In the genomic region with DNA sequence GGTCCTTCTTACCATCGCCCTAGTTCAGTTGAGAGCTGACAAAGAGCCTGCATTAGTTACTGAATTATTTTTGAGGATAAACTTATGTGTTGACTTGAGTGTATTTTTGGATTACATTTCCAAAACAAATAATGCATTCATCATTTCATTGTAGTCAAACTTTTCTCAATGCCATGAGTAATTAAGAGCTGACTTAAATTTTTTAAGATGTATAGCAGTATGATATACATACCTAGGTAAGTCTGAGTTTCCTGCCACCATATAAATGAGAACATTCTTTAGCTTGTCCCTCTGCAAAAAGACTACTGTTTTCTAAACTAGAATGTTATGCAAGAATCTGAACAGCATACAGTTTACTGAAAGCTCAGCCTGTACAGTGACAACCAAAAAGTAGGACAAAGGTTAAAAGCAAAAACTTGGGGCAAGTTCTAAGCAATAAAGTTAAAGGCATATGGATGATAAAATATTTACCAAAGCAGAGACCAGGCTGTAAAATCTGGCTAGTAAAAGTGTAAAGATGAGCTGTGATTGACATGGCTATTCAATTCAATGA, we compare ENCODE assay signal across 16 cellular contexts.
A peak's percentile ranks its signal among the peaks of the same experiment; 100 is the strongest.
DNase-seq lines count a peak whose midpoint lies in the region; ATAC-seq and TF ChIP-seq lines count a peak whose summit lies in the region.
"Had no signal": no experiment of that assay in that cellular context is flagged by ENCODE, and none has a peak within 500 bp of the region (broad histone marks: within the 10 kb centered on the region; RNA-seq: fewer than 3 reads in every experiment).

No MANE protein-coding gene starts in this region.

- H3K27me3 ChIP-seq in GM23248 (replicated peaks; ENCODE audit: insufficient read depth) (no peaks in the 10 kb centered on the region), adipocyte (replicated peaks; ENCODE audit: control insufficient read depth, insufficient read depth, low read length) (no peaks in the 10 kb centered on the region), gastroesophageal sphincter (no peaks in the 10 kb centered on the region), sigmoid colon (no peaks in the 10 kb centered on the region)
- H3K27me3 ChIP-seq: ovary had no signal

- H3K9ac ChIP-seq in GM23248 (no peak overlapping the region), adipocyte (ENCODE audit: low read length) (peak overlapping the region; percentile 21)

- 0 to 4% methylated on average over 1 of the region's 1 CpG for WGBS in GM23248 (ENCODE audit: low coverage in 1 of 2, low lambda C conversion rate in 2 of 2, missing lambda C conversion rate in 2 of 2), 2 experiments
- 27 to 44% methylated on average over 1 of the region's 1 CpG for WGBS in gastroesophageal sphincter (ENCODE audit: low coverage in 1 of 2), 2 donors
- 83 to 85% methylated on average over 1 of the region's 1 CpG for WGBS in sigmoid colon, 2 donors

- H3K36me3 ChIP-seq in GM23248 (ENCODE audit: low read depth) (0 out of 2 replicates have a peak, but pooled peaks cover 3% of the 10 kb centered on the region), adipocyte (ENCODE audit: control insufficient read depth, insufficient read depth, low read length, severe bottlenecking) (peaks cover 4% of the 10 kb centered on the region), gastroesophageal sphincter (peaks cover 0 to 9% of the 10 kb centered on the region in 2 donors), sigmoid colon (peaks cover 0 to 5% (median 0%) of the 10 kb centered on the region in 4 donors)
- H3K36me3 ChIP-seq: ovary had no signal

- H3K4me1 ChIP-seq in GM23248 (ENCODE audit: insufficient read depth) (peaks cover 53% of the 10 kb centered on the region), adipocyte (ENCODE audit: control insufficient read depth, insufficient read depth, low read length) (peaks cover 62% of the 10 kb centered on the region), gastroesophageal sphincter (peaks cover 6 to 47% (median 25%) of the 10 kb centered on the region in 3 donors), sigmoid colon (peaks cover 0 to 40% (median 32%) of the 10 kb centered on the region in 4 donors)

- TF ChIP-seq POLR2A in gastroesophageal sphincter (IDR thresholded peaks at IDR 0.05) (no peak), sigmoid colon (IDR thresholded peaks at IDR 0.05) (no peak)

- no peaks in the 10 kb centered on the region for H3K79me2 ChIP-seq in GM23248 (ENCODE audit: insufficient read depth)

- intact Hi-C loops in sigmoid colon (cut with DNase I), result no loop called here

- TF ChIP-seq CTCF in gastroesophageal sphincter (IDR thresholded peaks at IDR 0.05) (no peak), sigmoid colon (IDR thresholded peaks at IDR 0.05) (no peak)

- H3F3A ChIP-seq in GM23248 (ENCODE audit: insufficient read depth), result peaks cover 37% of the 10 kb centered on the region

- in situ Hi-C loops in GM23248 (cut with MboI), result no loop called here

- H3K4me2 ChIP-seq in GM23248 (ENCODE audit: unreplicated experiment), result peak overlapping the region; percentile 77

- H2AFZ ChIP-seq in GM23248, result no peak overlapping the region

- H3K27ac ChIP-seq in GM23248 (peak overlapping the region; percentile 54), gastroesophageal sphincter (peak overlapping the region; percentile 13 to 61 (median 37)), sigmoid colon (peak overlapping the region; percentile 1 to 47 (median 40))
- H3K27ac ChIP-seq: ovary had no signal

- H3K9me2 ChIP-seq in GM23248 (ENCODE audit: insufficient read depth), result no peaks in the 10 kb centered on the region

- H3K9me3 ChIP-seq in GM23248 (ENCODE audit: low read depth) (no peaks in the 10 kb centered on the region), adipocyte (ENCODE audit: control insufficient read depth, low read length) (no peaks in the 10 kb centered on the region), gastroesophageal sphincter (no peaks in the 10 kb centered on the region), sigmoid colon (no peaks in the 10 kb centered on the region)
- H3K9me3 ChIP-seq: ovary had no signal

- TF ChIP-seq EP300 in gastroesophageal sphincter (IDR thresholded peaks at IDR 0.05) (no peak), sigmoid colon (IDR thresholded peaks at IDR 0.05) (no peak)

- peak; percentile 16 for ATAC-seq in gastroesophageal sphincter
- no peak for ATAC-seq in HG03108 (IDR thresholded peaks at IDR 0.05; ENCODE audit: unreplicated experiment)
- ATAC-seq in GM18873 (IDR thresholded peaks at IDR 0.05; ENCODE audit: low FRiP score, unreplicated experiment), result no peak

- no peaks in the 10 kb centered on the region for H4K20me1 ChIP-seq in GM23248 (ENCODE audit: insufficient read depth)

- peak overlapping the region; percentile 20; the same call in 1 of the 2 replicates for H3K4me3 ChIP-seq in GM23248
- H3K4me3 ChIP-seq in adipocyte (ENCODE audit: low read length), result peak overlapping the region; percentile 51
- H3K4me3 ChIP-seq in gastroesophageal sphincter, result no peak overlapping the region
- no peak overlapping the region for H3K4me3 ChIP-seq in sigmoid colon
- H3K4me3 ChIP-seq: ovary had no signal

- DNase-seq in GM23248 (peak; percentile 38), adipocyte (ENCODE audit: low read depth) (peak; percentile 61), sigmoid colon (no peak), SK-N-DZ (ENCODE audit: low spot score) (no peak)
- DNase-seq in stimulated activated CD4-positive, alpha-beta T cell treated with anti-CD3 and anti-CD28 coated beads, Interleukin-15, amount 100 ng/mL, for 24 hours, result no peak
- DNase-seq: COR-L47; NCI-H146; NCI-H2227 treated with DMSO at 0.1 percent for 48 hours; ovary; SHP77; stimulated activated CD4-positive, alpha-beta T cell treated with anti-CD3 and anti-CD28 coated beads, Interleukin-12 subunit alpha, Interleukin-12 subunit beta, amount 100 ng/mL, for 4 hours; stimulated activated naive CD4-positive, alpha-beta T cell treated with Interleukin-2 at 50 U/mL for 16 hours; T-helper 9 cell had no signal

Comparison
In these comparisons a context has a peak if more than half of its experiments do, and no peak if none do; other contexts are left out.
1. DNase-seq: peak in GM23248 (single experiment) and adipocyte (single experiment); none in sigmoid colon (single experiment), stimulated activated CD4-positive, alpha-beta T cell treated with anti-CD3 and anti-CD28 coated beads, Interleukin-15, amount 100 ng/mL, for 24 hours (single experiment) and SK-N-DZ (single experiment).
2. H3K4me3 ChIP-seq: peak in GM23248 (single experiment) and adipocyte (single experiment); none in gastroesophageal sphincter (0 of 2) and sigmoid colon (0 of 4).
3. Peak in every context shown above with its lines, with median percentiles within 50 percentile points of each other: H3K27ac ChIP-seq.